18 cellular contexts compared by ENCODE assay signal in the genomic region with DNA sequence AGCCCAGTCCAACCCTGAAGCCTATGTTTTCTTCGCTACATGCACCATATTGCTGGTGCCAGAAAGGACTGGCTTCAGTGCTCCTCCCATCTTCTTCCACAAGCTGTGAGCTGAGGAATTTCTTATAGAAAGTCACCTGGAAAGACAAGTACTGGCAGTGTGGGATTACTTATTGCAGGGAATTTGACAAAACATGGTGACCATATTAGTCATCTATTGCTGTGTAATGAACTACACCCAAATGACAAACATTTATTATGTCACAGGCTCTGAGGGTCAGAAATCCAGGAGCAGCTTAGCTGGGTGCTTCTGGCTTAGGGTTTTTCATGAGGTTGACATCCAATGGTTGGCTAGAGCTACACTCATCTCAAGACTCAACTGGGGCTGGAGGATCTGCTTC.
DNase-seq lines count a peak whose midpoint lies in the region; ATAC-seq and TF ChIP-seq lines count a peak whose summit lies in the region.
"Had no signal": no experiment of that assay in that cellular context is flagged by ENCODE, and none has a peak within 500 bp of the region (broad histone marks: within the 10 kb centered on the region; RNA-seq: fewer than 3 reads in every experiment).

No MANE protein-coding gene starts in this region.

- no peak overlapping the region for H2BK15ac ChIP-seq in mesendoderm (replicated peaks; ENCODE audit: low read depth)

- H4K8ac ChIP-seq in mesendoderm (ENCODE audit: low read depth, low read length) = no peak overlapping the region

- no peak overlapping the region for H3K56ac ChIP-seq in mesendoderm (ENCODE audit: low read length)

- no peaks in the 10 kb centered on the region for H3K79me1 ChIP-seq in mesendoderm (ENCODE audit: low read length)

- DNase-seq in DMS53 (lab: John Stamatoyannopoulos, UW) = peak; percentile 23
- DNase-seq in DMS53 treated with DMSO at 0.1 percent for 48 hours (lab: John Stamatoyannopoulos, UW; ENCODE audit: unreplicated experiment) = no peak
- peak; percentile 43 for DNase-seq in epithelial cell of esophagus (ENCODE audit: low read depth)
- DNase-seq in mesendoderm = no peak
- no peak for DNase-seq in activated CD4-positive, alpha-beta T cell treated with anti-CD3 and anti-CD28 coated beads, Interleukin-2, amount 10 ng/mL, durations not matched to agents 7 days and 5 days
- DNase-seq: AML-193; Caco-2; CD4-positive, alpha-beta T cell; DMS79 treated with DMSO at 0.1 percent for 48 hours; GF-D8; H9 had no signal

- H4K5ac ChIP-seq in mesendoderm (ENCODE audit: low read length) = no peak overlapping the region

- no peak overlapping the region for H2BK120ac ChIP-seq in mesendoderm (ENCODE audit: low read depth, low read length)

- no peak overlapping the region for H3K4me3 ChIP-seq in epithelial cell of esophagus (ENCODE audit: low read length)
- no peak overlapping the region for H3K4me3 ChIP-seq in mesendoderm (ENCODE audit: low read length)
- H3K4me3 ChIP-seq: A549 had no signal

- ATAC-seq in GM18502 (IDR thresholded peaks at IDR 0.05; ENCODE audit: poor library complexity, unreplicated experiment) (no peak), GM21526 (IDR thresholded peaks at IDR 0.05; ENCODE audit: low FRiP score, unreplicated experiment) (no peak)
- ATAC-seq: A549, HepG2 had no signal

- no peaks in the 10 kb centered on the region for H3K79me2 ChIP-seq in mesendoderm (ENCODE audit: control insufficient read depth, insufficient read depth, low read length)

- H3K9me3 Mint-ChIP-seq in activated CD4-positive, alpha-beta T cell treated with anti-CD3 and anti-CD28 coated beads, Interleukin-2, amount 10 ng/mL, durations not matched to agents 7 days and 5 days = no peaks in the 10 kb centered on the region
- H3K9me3 Mint-ChIP-seq: CD4-positive, alpha-beta T cell had no signal

- no peak overlapping the region for H3K4me2 ChIP-seq in mesendoderm (ENCODE audit: low read length)
- H3K4me2 ChIP-seq: A549 had no signal

- no CpG with 5 or more reads among the region's 1 CpG for WGBS in mesendoderm (ENCODE audit: extremely low coverage, insufficient coverage, low lambda C conversion rate)

- H3K23ac ChIP-seq in mesendoderm (ENCODE audit: low read length) = no peak overlapping the region

- no peak overlapping the region for H3K4ac ChIP-seq in mesendoderm (ENCODE audit: low read depth, low read length)

- TF ChIP-seq CTCF in epithelial cell of esophagus (IDR thresholded peaks at IDR 0.05; ENCODE audit: insufficient read depth, low read depth, low read length, missing control alignments) = no peak

- H3K9ac ChIP-seq in mesendoderm (ENCODE audit: low read length) = no peak overlapping the region

- no peaks in the 10 kb centered on the region for H3K36me3 ChIP-seq in mesendoderm (ENCODE audit: control insufficient read depth, insufficient read depth, low read length)

- peak overlapping the region; percentile 41 for H3K18ac ChIP-seq in mesendoderm (ENCODE audit: low read length)

- no peak overlapping the region for H3K27ac Mint-ChIP-seq in activated CD4-positive, alpha-beta T cell treated with anti-CD3 and anti-CD28 coated beads, Interleukin-2, amount 10 ng/mL, durations not matched to agents 7 days and 5 days
- H3K27ac Mint-ChIP-seq: CD4-positive, alpha-beta T cell; H9; IgD-negative memory B cell had no signal

- no peaks in the 10 kb centered on the region for H3K27me3 ChIP-seq in mesendoderm (ENCODE audit: insufficient read depth, low read length, poor library complexity)

- no peak overlapping the region for H2AK5ac ChIP-seq in mesendoderm (ENCODE audit: low read length)

- H2BK5ac ChIP-seq in mesendoderm (ENCODE audit: low read length) = no peak overlapping the region

- H3K36me3 Mint-ChIP-seq in activated CD4-positive, alpha-beta T cell treated with anti-CD3 and anti-CD28 coated beads, Interleukin-2, amount 10 ng/mL, durations not matched to agents 7 days and 5 days (ENCODE audit: low read depth) = no peaks in the 10 kb centered on the region

- POLR2A ChIA-PET in activated CD4-positive, alpha-beta T cell treated with anti-CD3 and anti-CD28 coated beads, Interleukin-2, amount 10 ng/mL, durations not matched to agents 7 days and 5 days (lab: Charles Lee) = no interaction called here

- H3K4me3 Mint-ChIP-seq in activated CD4-positive, alpha-beta T cell treated with anti-CD3 and anti-CD28 coated beads, Interleukin-2, amount 10 ng/mL, durations not matched to agents 7 days and 5 days = no peak overlapping the region
- H3K4me3 Mint-ChIP-seq: CD4-positive, alpha-beta T cell; H9; IgD-negative memory B cell had no signal

- H3K4me1 ChIP-seq in mesendoderm (ENCODE audit: control insufficient read depth, low read depth, low read length) = peaks cover 2% of the 10 kb centered on the region
- H3K4me1 ChIP-seq: A549, Caco-2 had no signal

- no peaks in the 10 kb centered on the region for H3K4me1 Mint-ChIP-seq in activated CD4-positive, alpha-beta T cell treated with anti-CD3 and anti-CD28 coated beads, Interleukin-2, amount 10 ng/mL, durations not matched to agents 7 days and 5 days
- H3K4me1 Mint-ChIP-seq: IgD-negative memory B cell had no signal

- H3K27me3 Mint-ChIP-seq in activated CD4-positive, alpha-beta T cell treated with anti-CD3 and anti-CD28 coated beads, Interleukin-2, amount 10 ng/mL, durations not matched to agents 7 days and 5 days = peaks cover 8% of the 10 kb centered on the region

- H3K27ac ChIP-seq in mesendoderm (ENCODE audit: low read depth, low read length) = no peak overlapping the region
- H3K27ac ChIP-seq: 22Rv1, A549, C4-2B had no signal

- CTCF ChIA-PET in activated CD4-positive, alpha-beta T cell treated with anti-CD3 and anti-CD28 coated beads, Interleukin-2, amount 10 ng/mL, durations not matched to agents 7 days and 5 days (lab: Charles Lee) = no interaction called here

Comparison
In these comparisons a context has a peak if more than half of its experiments do, and no peak if none do; other contexts are left out.
1. DNase-seq: peak in DMS53 (single experiment) and epithelial cell of esophagus (single experiment); none in DMS53 treated with DMSO at 0.1 percent for 48 hours (single experiment), mesendoderm (single experiment) and activated CD4-positive, alpha-beta T cell treated with anti-CD3 and anti-CD28 coated beads, Interleukin-2, amount 10 ng/mL, durations not matched to agents 7 days and 5 days (single experiment).